ENCODE assay signal across 8 cellular contexts in genomic region chr2:157876771-157877108, GRCh38. TPM values are rescaled to one million over a fixed set of nuclear protein-coding genes. Genes with fewer than 3 reads are reported as not detected.
DNase-seq lines count a peak whose midpoint lies in the region; ATAC-seq and TF ChIP-seq lines count a peak whose summit lies in the region.

No MANE protein-coding gene starts in this region.

- ATAC-seq in WTC11: no peak
- peak; percentile 41 for ATAC-seq in stimulated activated naive CD8-positive, alpha-beta T cell treated with anti-CD3 and anti-CD28 coated beads, Interleukin-15, amount 100 ng/mL, for 72 hours
- ATAC-seq in HG02852 (IDR thresholded peaks at IDR 0.05; ENCODE audit: unreplicated experiment): no peak

- no peaks in the 10 kb centered on the region for H3K9me3 Mint-ChIP-seq in WTC11
- no peaks in the 10 kb centered on the region for H3K9me3 Mint-ChIP-seq in stimulated activated naive CD8-positive, alpha-beta T cell treated with anti-CD3 and anti-CD28 coated beads, Interleukin-15, amount 100 ng/mL, for 72 hours

- H3K4me3 ChIP-seq in iPS-11a (ENCODE audit: low read depth, low read length): peak overlapping the region; percentile 73

- H3K4me3 Mint-ChIP-seq in WTC11: peak overlapping the region; percentile 72
- H3K4me3 Mint-ChIP-seq in stimulated activated naive CD8-positive, alpha-beta T cell treated with anti-CD3 and anti-CD28 coated beads, Interleukin-15, amount 100 ng/mL, for 72 hours: peak overlapping the region; percentile 66 to 81

- no peaks in the 10 kb centered on the region for H3K36me3 Mint-ChIP-seq in WTC11

- POLR2A ChIA-PET in WTC11 (lab: Charles Lee): interaction anchor here (0.6 to 1.3 kb wide), 7 partner anchors 22 to 1745 kb away, joined by 3 to 6 read pairs (median 3); no protein-coding TSS in a partner anchor

- no peak for TF ChIP-seq CTCF in WTC11 (IDR thresholded peaks at IDR 0.05)

- no peak overlapping the region for H3K27ac Mint-ChIP-seq in WTC11
- H3K27ac Mint-ChIP-seq in stimulated activated naive CD8-positive, alpha-beta T cell treated with anti-CD3 and anti-CD28 coated beads, Interleukin-15, amount 100 ng/mL, for 72 hours: peak overlapping the region in 1 of 2 donors; percentile 15

- peak; percentile 25 for DNase-seq in SKM-1 treated with dmso at 0.1 percent for 144 hours (lab: John Stamatoyannopoulos, UW; ENCODE audit: unreplicated experiment)
- DNase-seq in SKM-1 (lab: John Stamatoyannopoulos, UW; ENCODE audit: unreplicated experiment): no peak
- no peak for DNase-seq in WTC11 (ENCODE audit: low spot score)
- no peak for DNase-seq in stimulated activated naive CD8-positive, alpha-beta T cell treated with anti-CD3 and anti-CD28 coated beads, Interleukin-15, amount 100 ng/mL, for 72 hours
- no peak for DNase-seq in NCI-H446 treated with DMSO at 0.1 percent for 48 hours (lab: John Stamatoyannopoulos, UW)
- no peak for DNase-seq in NCI-H187 (lab: John Stamatoyannopoulos, UW)

- H3K4me1 Mint-ChIP-seq in WTC11: peaks cover 48% of the 10 kb centered on the region
- peaks cover 35% of the 10 kb centered on the region for H3K4me1 Mint-ChIP-seq in stimulated activated naive CD8-positive, alpha-beta T cell treated with anti-CD3 and anti-CD28 coated beads, Interleukin-15, amount 100 ng/mL, for 72 hours

- no peaks in the 10 kb centered on the region; the same call in 1 of the 2 replicates for H3K27me3 Mint-ChIP-seq in WTC11 (ENCODE audit: low read depth)
- no peaks in the 10 kb centered on the region for H3K27me3 Mint-ChIP-seq in stimulated activated naive CD8-positive, alpha-beta T cell treated with anti-CD3 and anti-CD28 coated beads, Interleukin-15, amount 100 ng/mL, for 72 hours

- CTCF ChIA-PET in WTC11 (lab: Charles Lee): interaction anchor here (0.6 to 2.8 kb wide), 23 partner anchors 9 to 549 kb away, joined by 3 to 11 read pairs (median 4); partner anchors contain the start of gene ACVR1C

TF ChIP-seq in WTC11, 78 proteins besides CTCF, POLR2A, EP300 and RAD21:
- TF ChIP-seq NFYB (CRISPR knock-in tag; conservative IDR thresholded peaks at IDR 0.05; ENCODE audit: low read depth) (no peak), IRF2 (CRISPR knock-in tag; IDR thresholded peaks at IDR 0.05; ENCODE audit: borderline replicate concordance, low read depth) (no peak), PREB (CRISPR knock-in tag; IDR thresholded peaks at IDR 0.05; ENCODE audit: borderline replicate concordance) (no peak), PRDM15 (CRISPR knock-in tag; IDR thresholded peaks at IDR 0.05) (no peak), ZBTB21 (CRISPR knock-in tag; IDR thresholded peaks at IDR 0.05; ENCODE audit: borderline replicate concordance) (no peak), HMGXB4 (CRISPR knock-in tag; IDR thresholded peaks at IDR 0.05) (no peak), ZNF317 (CRISPR knock-in tag; IDR thresholded peaks at IDR 0.05; ENCODE audit: borderline replicate concordance, low read depth) (no peak), NR3C1 (CRISPR knock-in tag; conservative IDR thresholded peaks at IDR 0.05; ENCODE audit: low read depth) (no peak), SMAD3 (CRISPR knock-in tag; IDR thresholded peaks at IDR 0.05; ENCODE audit: borderline replicate concordance) (no peak), ATF2 (CRISPR knock-in tag; IDR thresholded peaks at IDR 0.05; ENCODE audit: borderline replicate concordance, low read depth) (no peak), NFATC4 (CRISPR knock-in tag; IDR thresholded peaks at IDR 0.05) (no peak), ATF6 (CRISPR knock-in tag; IDR thresholded peaks at IDR 0.05) (no peak), NR2C2 (CRISPR knock-in tag; IDR thresholded peaks at IDR 0.05) (no peak), CREB1 (CRISPR knock-in tag; IDR thresholded peaks at IDR 0.05) (no peak)

RNA-seq across cellular contexts. Expression of gene ACVR1, which starts 0.6 kb away (rescaled TPM):
- total RNA-seq in WTC11 (2021): 16.8 to 20.2 TPM (median 19.2 TPM) in 3 replicates
